9 cellular contexts compared by ENCODE assay signal in the genomic region with DNA sequence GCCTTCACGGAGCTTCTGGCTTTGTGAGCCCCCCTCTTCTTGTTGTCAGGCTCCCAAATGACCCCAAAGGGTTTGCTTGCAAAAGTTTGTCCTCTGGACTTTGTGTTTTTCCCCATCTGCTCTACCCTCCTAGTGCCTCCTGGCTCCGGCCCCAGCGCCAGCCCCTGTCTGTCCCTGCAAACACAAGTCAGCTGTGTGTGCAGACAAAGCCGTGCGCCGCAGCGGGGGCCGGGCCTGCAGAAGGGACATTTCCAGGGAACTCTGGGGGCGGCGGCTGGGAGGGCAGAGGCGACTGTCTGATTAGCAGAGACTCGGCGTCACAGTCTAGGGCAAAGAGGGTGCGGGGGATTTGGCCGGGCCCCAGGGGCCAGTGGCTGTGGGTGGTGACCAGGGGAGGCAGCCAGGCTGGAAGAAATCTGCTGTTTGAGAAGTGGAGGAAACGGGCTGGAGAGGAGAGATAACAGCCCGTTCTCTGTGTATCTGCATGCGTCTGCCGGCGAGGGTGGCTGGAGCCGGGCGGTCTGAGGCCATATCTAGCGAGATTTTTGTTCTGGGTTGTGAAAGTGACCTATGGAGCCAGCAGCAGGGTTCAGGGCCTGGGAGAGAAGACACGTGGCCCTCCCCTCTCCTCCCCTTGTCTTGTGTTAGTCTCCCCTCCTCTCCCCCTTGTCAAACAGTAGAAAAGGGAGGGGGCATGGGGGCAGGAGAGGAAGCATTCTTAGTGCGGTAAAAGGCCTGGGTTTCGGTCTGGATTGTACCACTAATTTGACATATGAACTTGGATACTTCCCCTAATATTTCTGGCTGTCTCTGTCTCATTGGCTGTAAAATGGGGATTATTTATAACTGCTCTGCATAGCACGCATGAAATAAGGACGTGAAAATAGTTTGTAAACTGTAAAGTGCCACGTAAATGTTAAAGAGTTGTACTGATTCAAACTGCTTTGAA.
DNase-seq lines count a peak whose midpoint lies in the region; ATAC-seq, FAIRE-seq and TF ChIP-seq lines count a peak whose summit lies in the region.
"Had no signal": no experiment of that assay in that cellular context is flagged by ENCODE, and none has a peak within 500 bp of the region (broad histone marks: within the 10 kb centered on the region; RNA-seq: fewer than 3 reads in every experiment).

No MANE protein-coding gene starts in this region.

- H3K4me3 ChIP-seq in osteoblast (ENCODE audit: insufficient read depth, low read length) = peak overlapping the region; percentile 29

- peak overlapping the region; percentile 59 for H3K4me3 Mint-ChIP-seq in glutamatergic neuron (ENCODE audit: unreplicated experiment)
- H3K4me3 Mint-ChIP-seq: memory B cell had no signal

- H3K79me2 ChIP-seq in osteoblast (ENCODE audit: insufficient read depth, low read length) = peaks cover 13% of the 10 kb centered on the region

- H3K36me3 Mint-ChIP-seq in glutamatergic neuron (ENCODE audit: unreplicated experiment) = peaks cover 5% of the 10 kb centered on the region
- H3K36me3 Mint-ChIP-seq: memory B cell had no signal

- H3K4me2 ChIP-seq in osteoblast (ENCODE audit: insufficient read depth, low read length) = peak overlapping the region; percentile 63

- H4K20me1 ChIP-seq in osteoblast (ENCODE audit: insufficient read depth, low read length) = no peaks in the 10 kb centered on the region

- DNase-seq in C1 segment of cervical spinal cord (lab: John Stamatoyannopoulos, UW) (peak in 12 of 14 donors; percentile 47 to 87 (median 72)), SKM-1 treated with dmso at 0.1 percent for 144 hours (lab: John Stamatoyannopoulos, UW; ENCODE audit: unreplicated experiment) (peak; percentile 58), glutamatergic neuron (peak; percentile 67), osteoblast (ENCODE audit: insufficient read length, low spot score, missing footprints) (peak; percentile 95), NCI-H1694 (lab: John Stamatoyannopoulos, UW) (no peak), RCC 7860 (ENCODE audit: low spot score) (no peak), NCI-H128 (lab: John Stamatoyannopoulos, UW; ENCODE audit: unreplicated experiment) (no peak)

- H3K36me3 ChIP-seq in osteoblast (ENCODE audit: insufficient read depth, low read length) = peaks cover 17% of the 10 kb centered on the region

- peaks cover 11% of the 10 kb centered on the region for H3K27me3 Mint-ChIP-seq in glutamatergic neuron (ENCODE audit: unreplicated experiment)
- H3K27me3 Mint-ChIP-seq: memory B cell had no signal

- peak overlapping the region; percentile 84 for H3K27ac Mint-ChIP-seq in glutamatergic neuron (ENCODE audit: unreplicated experiment)
- H3K27ac Mint-ChIP-seq: memory B cell had no signal

- no peak for FAIRE-seq in RCC 7860 (lab: Jason Lieb, UNC)

- peak overlapping the region; percentile 85 for H3K27ac ChIP-seq in osteoblast (ENCODE audit: low read depth, low read length)

- no peaks in the 10 kb centered on the region for H3K9me3 ChIP-seq in osteoblast (ENCODE audit: low read depth, low read length)

- no peaks in the 10 kb centered on the region for H3K27me3 ChIP-seq in osteoblast (ENCODE audit: insufficient read depth, low read length)

- H3K4me1 ChIP-seq in osteoblast (ENCODE audit: insufficient read depth, low read length) = peaks cover 59% of the 10 kb centered on the region

- H3K4me1 Mint-ChIP-seq in glutamatergic neuron (ENCODE audit: low read depth, unreplicated experiment) = peaks cover 41% of the 10 kb centered on the region

- ATAC-seq in HG02588 (IDR thresholded peaks at IDR 0.05; ENCODE audit: unreplicated experiment) = no peak

- no peak overlapping the region for H2AFZ ChIP-seq in osteoblast (ENCODE audit: low read length)

- H3K9me3 Mint-ChIP-seq in glutamatergic neuron (ENCODE audit: unreplicated experiment) = peaks cover 17% of the 10 kb centered on the region
- H3K9me3 Mint-ChIP-seq: memory B cell had no signal

- no peak for TF ChIP-seq CTCF in glutamatergic neuron (IDR thresholded peaks at IDR 0.05; ENCODE audit: partially characterized antibody, unreplicated experiment)
- no peak for TF ChIP-seq CTCF in osteoblast (IDR thresholded peaks at IDR 0.05; ENCODE audit: extremely low read depth, low read depth, low read length)

Comparison
In these comparisons a context has a peak if more than half of its experiments do, and no peak if none do; other contexts are left out.
1. DNase-seq: peak in C1 segment of cervical spinal cord (12 of 14), SKM-1 treated with dmso at 0.1 percent for 144 hours (single experiment), glutamatergic neuron (single experiment) and osteoblast (single experiment); none in NCI-H1694 (single experiment), RCC 7860 (single experiment) and NCI-H128 (single experiment).